19 cellular contexts compared by ENCODE assay signal in the genomic region with DNA sequence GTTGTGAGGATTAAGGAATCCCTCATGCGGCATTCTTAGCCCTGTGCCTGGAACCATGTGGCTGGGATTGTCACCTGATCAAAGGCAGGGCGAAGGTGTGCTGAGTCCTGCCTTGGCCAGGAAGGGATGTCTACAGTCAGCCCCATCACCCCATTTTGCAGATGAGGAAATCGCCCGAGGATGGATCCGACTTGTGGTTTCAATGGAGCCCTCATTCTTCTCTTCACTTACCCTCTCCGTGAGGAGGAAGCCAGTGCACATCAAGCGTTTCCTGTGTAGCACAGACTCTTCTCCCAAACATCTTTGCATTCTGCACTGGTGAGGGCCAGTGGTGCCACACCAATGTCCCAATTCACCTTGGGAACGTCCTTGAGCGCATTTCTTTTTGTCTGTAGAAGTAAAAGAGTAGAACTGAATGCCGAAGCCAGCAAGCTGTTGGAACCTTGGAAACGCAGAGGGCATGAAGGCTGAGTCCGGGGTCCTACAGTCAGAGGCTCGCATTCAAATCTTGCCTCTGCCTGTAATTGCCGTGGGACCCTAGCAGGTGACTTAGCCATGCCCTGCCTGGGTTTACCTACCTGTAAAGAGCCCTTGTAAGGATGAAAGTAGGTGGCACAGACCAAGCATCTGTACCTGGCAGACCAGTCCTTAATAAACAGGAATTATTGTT.
DNase-seq lines count a peak whose midpoint lies in the region; FAIRE-seq and TF ChIP-seq lines count a peak whose summit lies in the region.
"Had no signal": no experiment of that assay in that cellular context is flagged by ENCODE, and none has a peak within 500 bp of the region (broad histone marks: within the 10 kb centered on the region; RNA-seq: fewer than 3 reads in every experiment).

No MANE protein-coding gene starts in this region.

- no peak overlapping the region for H3K9ac ChIP-seq in mesendoderm (ENCODE audit: low read length)
- H3K9ac ChIP-seq: parathyroid adenoma had no signal

- TF ChIP-seq POLR2A in erythroblast (IDR thresholded peaks at IDR 0.05; ENCODE audit: low read length) = no peak

- H3K4me3 ChIP-seq in bronchial epithelial cell (ENCODE audit: low read depth, low read length) = no peak overlapping the region
- H3K4me3 ChIP-seq in osteoblast (ENCODE audit: insufficient read depth, low read length) = no peak overlapping the region
- no peak overlapping the region for H3K4me3 ChIP-seq in mesendoderm (ENCODE audit: low read length)
- H3K4me3 ChIP-seq: skin epidermis, tibial nerve had no signal

- H2AFZ ChIP-seq in osteoblast (ENCODE audit: low read length) = no peak overlapping the region
- H2AFZ ChIP-seq: parathyroid adenoma had no signal

- no peak overlapping the region for H3K27ac ChIP-seq in osteoblast (ENCODE audit: low read depth, low read length)
- H3K27ac ChIP-seq in mesendoderm (ENCODE audit: low read depth, low read length) = no peak overlapping the region
- H3K27ac ChIP-seq: 22Rv1, parathyroid adenoma had no signal

- no peak overlapping the region for H4K8ac ChIP-seq in mesendoderm (ENCODE audit: low read depth, low read length)

- peaks cover 3% of the 10 kb centered on the region for H3K27me3 Mint-ChIP-seq in IgD-negative memory B cell

- DNase-seq in NOMO-1 (lab: John Stamatoyannopoulos, UW; ENCODE audit: unreplicated experiment in 2 of 2) (peak; percentile 27 to 33), NOMO-1 treated with dmso at 0.1 percent for 144 hours (lab: John Stamatoyannopoulos, UW; ENCODE audit: unreplicated experiment) (no peak), bronchial epithelial cell (ENCODE audit: low read depth) (no peak), osteoblast (ENCODE audit: insufficient read length, low spot score, missing footprints) (peak; percentile 58), HuH-7 (ENCODE audit: low spot score) (no peak), erythroblast (lab: John Stamatoyannopoulos, UW) (no peak), mesendoderm (no peak)
- DNase-seq: activated CD8-positive, alpha-beta memory T cell treated with anti-CD3 and anti-CD28 coated beads for 24 hours; DMS153; H9; NCI-H1436 treated with DMSO at 0.1 percent for 48 hours; NCI-H82 had no signal

- no peaks in the 10 kb centered on the region for H3K9me3 ChIP-seq in osteoblast (ENCODE audit: low read depth, low read length)
- H3K9me3 ChIP-seq: tibial nerve had no signal

- H4K20me1 ChIP-seq in osteoblast (ENCODE audit: insufficient read depth, low read length) = no peaks in the 10 kb centered on the region

- H2BK120ac ChIP-seq in mesendoderm (ENCODE audit: low read depth, low read length) = no peak overlapping the region

- H3K36me3 ChIP-seq in bronchial epithelial cell (ENCODE audit: control insufficient read depth, insufficient read depth, low read length) (no peaks in the 10 kb centered on the region), osteoblast (ENCODE audit: insufficient read depth, low read length) (no peaks in the 10 kb centered on the region), mesendoderm (ENCODE audit: control insufficient read depth, insufficient read depth, low read length) (no peaks in the 10 kb centered on the region)
- H3K36me3 ChIP-seq: tibial nerve had no signal

- H3K79me1 ChIP-seq in mesendoderm (ENCODE audit: low read length) = no peaks in the 10 kb centered on the region

- H2AK5ac ChIP-seq in mesendoderm (ENCODE audit: low read length) = no peak overlapping the region

- H3K4me1 Mint-ChIP-seq in IgD-negative memory B cell = peaks cover 51 to 60% (median 58%) of the 10 kb centered on the region in 3 donors

- peaks cover 2% of the 10 kb centered on the region for H3K36me3 Mint-ChIP-seq in IgD-negative memory B cell

- no peak overlapping the region for H2BK5ac ChIP-seq in mesendoderm (ENCODE audit: low read length)

- no CpG with 5 or more reads among the region's 14 CpGs for WGBS in mesendoderm (ENCODE audit: extremely low coverage, insufficient coverage, low lambda C conversion rate)

- H3K4me2 ChIP-seq in osteoblast (ENCODE audit: insufficient read depth, low read length) (no peak overlapping the region), mesendoderm (ENCODE audit: low read length) (no peak overlapping the region)

- peak overlapping the region; percentile 14 to 91 (median 88) for H3K27ac Mint-ChIP-seq in IgD-negative memory B cell
- H3K27ac Mint-ChIP-seq: activated T-helper 17 cell treated with anti-CD3 and anti-CD28 coated beads, Interleukin-2, amount 50 U/mL, for 72 hours had no signal

- H3K4me1 ChIP-seq in osteoblast (ENCODE audit: insufficient read depth, low read length) = no peaks in the 10 kb centered on the region
- H3K4me1 ChIP-seq in mesendoderm (ENCODE audit: control insufficient read depth, low read depth, low read length) = no peaks in the 10 kb centered on the region
- H3K4me1 ChIP-seq: parathyroid adenoma had no signal

- peak; percentile 13 for FAIRE-seq in bronchial epithelial cell (lab: Jason Lieb, UNC)
- FAIRE-seq: frontal cortex had no signal

- no peak overlapping the region for H3K56ac ChIP-seq in mesendoderm (ENCODE audit: low read length)

- no peak for TF ChIP-seq CTCF in bronchial epithelial cell (IDR thresholded peaks at IDR 0.05; ENCODE audit: insufficient read depth, low read length, severe bottlenecking)
- TF ChIP-seq CTCF in osteoblast (IDR thresholded peaks at IDR 0.05; ENCODE audit: extremely low read depth, low read depth, low read length) = no peak

- H2BK15ac ChIP-seq in mesendoderm (replicated peaks; ENCODE audit: low read depth) = no peak overlapping the region

- H3K4me3 Mint-ChIP-seq in IgD-negative memory B cell = peak overlapping the region; percentile 67 to 90 (median 82)
- H3K4me3 Mint-ChIP-seq: activated T-helper 17 cell treated with anti-CD3 and anti-CD28 coated beads, Interleukin-2, amount 50 U/mL, for 72 hours; H9 had no signal

- no peaks in the 10 kb centered on the region for H3K9me3 Mint-ChIP-seq in IgD-negative memory B cell
- H3K9me3 Mint-ChIP-seq: activated T-helper 17 cell treated with anti-CD3 and anti-CD28 coated beads, Interleukin-2, amount 50 U/mL, for 72 hours; H9 had no signal

- H3K27me3 ChIP-seq in bronchial epithelial cell (ENCODE audit: control insufficient read depth, insufficient read depth, low read length) = peaks cover under 1% of the 10 kb centered on the region
- H3K27me3 ChIP-seq in osteoblast (ENCODE audit: insufficient read depth, low read length) = peaks cover 19% of the 10 kb centered on the region
- H3K27me3 ChIP-seq in mesendoderm (ENCODE audit: insufficient read depth, low read length, poor library complexity) = no peaks in the 10 kb centered on the region
- H3K27me3 ChIP-seq: tibial nerve had no signal

- no peak overlapping the region for H3K4ac ChIP-seq in mesendoderm (ENCODE audit: low read depth, low read length)

- H3K79me2 ChIP-seq in osteoblast (ENCODE audit: insufficient read depth, low read length) = no peaks in the 10 kb centered on the region
- no peaks in the 10 kb centered on the region for H3K79me2 ChIP-seq in mesendoderm (ENCODE audit: control insufficient read depth, insufficient read depth, low read length)
- H3K79me2 ChIP-seq: parathyroid adenoma had no signal

- H3K18ac ChIP-seq in mesendoderm (ENCODE audit: low read length) = no peak overlapping the region

- H3K23ac ChIP-seq in mesendoderm (ENCODE audit: low read length) = no peak overlapping the region

- no peak overlapping the region for H4K5ac ChIP-seq in mesendoderm (ENCODE audit: low read length)

Comparison
In these comparisons a context has a peak if more than half of its experiments do, and no peak if none do; other contexts are left out.
1. DNase-seq: peak in NOMO-1 (2 of 2) and osteoblast (single experiment); none in NOMO-1 treated with dmso at 0.1 percent for 144 hours (single experiment), bronchial epithelial cell (single experiment), HuH-7 (single experiment), erythroblast (0 of 2) and mesendoderm (single experiment).